ENCODE assay signal across 9 cellular contexts in genomic region chr12:32534698-32535097, GRCh38.
A peak's percentile ranks its signal among the peaks of the same experiment; 100 is the strongest.
DNase-seq lines count a peak whose midpoint lies in the region; ATAC-seq and TF ChIP-seq lines count a peak whose summit lies in the region.
"Had no signal": no experiment of that assay in that cellular context is flagged by ENCODE, and none has a peak within 500 bp of the region (broad histone marks: within the 10 kb centered on the region; RNA-seq: fewer than 3 reads in every experiment).

No MANE protein-coding gene starts in this region.

- H3K4me1 Mint-ChIP-seq in progenitor cell of endocrine pancreas (ENCODE audit: low read depth) = peaks cover 63% of the 10 kb centered on the region
- H3K4me1 Mint-ChIP-seq in activated CD4-positive, alpha-beta memory T cell treated with anti-CD3 and anti-CD28 coated beads, Interleukin-2, amount 10 ng/mL, durations not matched to agents 7 days and 5 days = no peaks in the 10 kb centered on the region

- H3K9me3 Mint-ChIP-seq in progenitor cell of endocrine pancreas (ENCODE audit: low read depth) = no peaks in the 10 kb centered on the region
- no peaks in the 10 kb centered on the region for H3K9me3 Mint-ChIP-seq in activated CD4-positive, alpha-beta memory T cell treated with anti-CD3 and anti-CD28 coated beads, Interleukin-2, amount 10 ng/mL, durations not matched to agents 7 days and 5 days

- CTCF ChIA-PET in activated CD4-positive, alpha-beta memory T cell treated with anti-CD3 and anti-CD28 coated beads, Interleukin-2, amount 10 ng/mL, durations not matched to agents 7 days and 5 days (lab: Charles Lee) = no interaction called here

- ATAC-seq in sciatic nerve (no peak), HG03457 (IDR thresholded peaks at IDR 0.05; ENCODE audit: unreplicated experiment) (no peak), HG02571 (IDR thresholded peaks at IDR 0.05; ENCODE audit: unreplicated experiment) (no peak)

- no peaks in the 10 kb centered on the region for H3K9me3 ChIP-seq in SJCRH30 (replicated peaks)
- H3K9me3 ChIP-seq: mucosa of descending colon had no signal

- H3K27me3 Mint-ChIP-seq in progenitor cell of endocrine pancreas = no peaks in the 10 kb centered on the region
- H3K27me3 Mint-ChIP-seq in activated CD4-positive, alpha-beta memory T cell treated with anti-CD3 and anti-CD28 coated beads, Interleukin-2, amount 10 ng/mL, durations not matched to agents 7 days and 5 days = peaks cover 40% of the 10 kb centered on the region

- DNase-seq in AG09309 (ENCODE audit: low read depth) (no peak), SJCRH30 (no peak), fibroblast of the aortic adventitia (ENCODE audit: low read depth) (peak; percentile 16), progenitor cell of endocrine pancreas (ENCODE audit: low spot score, unreplicated experiment) (no peak), sciatic nerve (ENCODE audit: low spot score) (no peak)
- DNase-seq in activated CD4-positive, alpha-beta memory T cell treated with anti-CD3 and anti-CD28 coated beads, Interleukin-2, amount 10 ng/mL, durations not matched to agents 7 days and 5 days = no peak

- peaks cover 16% of the 10 kb centered on the region for H3K4me1 ChIP-seq in SJCRH30

- peak overlapping the region; percentile 93 for H3K27ac Mint-ChIP-seq in progenitor cell of endocrine pancreas
- no peak overlapping the region for H3K27ac Mint-ChIP-seq in activated CD4-positive, alpha-beta memory T cell treated with anti-CD3 and anti-CD28 coated beads, Interleukin-2, amount 10 ng/mL, durations not matched to agents 7 days and 5 days

- no peak overlapping the region for H3K27ac ChIP-seq in SJCRH30

- TF ChIP-seq CTCF in AG09309 (IDR thresholded peaks at IDR 0.05; ENCODE audit: control insufficient read depth, insufficient read depth, low read depth, low read length, missing control alignments) (no peak), fibroblast of the aortic adventitia (IDR thresholded peaks at IDR 0.05; ENCODE audit: insufficient read depth, low read length) (no peak), progenitor cell of endocrine pancreas (IDR thresholded peaks at IDR 0.05; ENCODE audit: unreplicated experiment) (no peak)

- POLR2A ChIA-PET in activated CD4-positive, alpha-beta memory T cell treated with anti-CD3 and anti-CD28 coated beads, Interleukin-2, amount 10 ng/mL, durations not matched to agents 7 days and 5 days (lab: Charles Lee) = no interaction called here

- peaks cover 9% of the 10 kb centered on the region for H3K36me3 Mint-ChIP-seq in progenitor cell of endocrine pancreas (ENCODE audit: insufficient read depth)
- no peaks in the 10 kb centered on the region for H3K36me3 Mint-ChIP-seq in activated CD4-positive, alpha-beta memory T cell treated with anti-CD3 and anti-CD28 coated beads, Interleukin-2, amount 10 ng/mL, durations not matched to agents 7 days and 5 days (ENCODE audit: low read depth)

- no peaks in the 10 kb centered on the region for H3K36me3 ChIP-seq in SJCRH30

- intact Hi-C loops in sciatic nerve (cut with DNase I) = no loop called here

- H3K4me3 ChIP-seq in AG09309 (ENCODE audit: control insufficient read depth, low read depth, low read length) (peak overlapping the region; percentile 35), SJCRH30 (peak overlapping the region; percentile 38), fibroblast of the aortic adventitia (ENCODE audit: low read depth, low read length) (peak overlapping the region; percentile 63)
- H3K4me3 ChIP-seq: mucosa of descending colon had no signal

- H3K4me3 Mint-ChIP-seq in progenitor cell of endocrine pancreas (ENCODE audit: low read depth) = peak overlapping the region; percentile 54
- no peak overlapping the region for H3K4me3 Mint-ChIP-seq in activated CD4-positive, alpha-beta memory T cell treated with anti-CD3 and anti-CD28 coated beads, Interleukin-2, amount 10 ng/mL, durations not matched to agents 7 days and 5 days

- H3K27me3 ChIP-seq in SJCRH30 = no peaks in the 10 kb centered on the region
